ENCODE assay signal across 32 cellular contexts in the genomic region with DNA sequence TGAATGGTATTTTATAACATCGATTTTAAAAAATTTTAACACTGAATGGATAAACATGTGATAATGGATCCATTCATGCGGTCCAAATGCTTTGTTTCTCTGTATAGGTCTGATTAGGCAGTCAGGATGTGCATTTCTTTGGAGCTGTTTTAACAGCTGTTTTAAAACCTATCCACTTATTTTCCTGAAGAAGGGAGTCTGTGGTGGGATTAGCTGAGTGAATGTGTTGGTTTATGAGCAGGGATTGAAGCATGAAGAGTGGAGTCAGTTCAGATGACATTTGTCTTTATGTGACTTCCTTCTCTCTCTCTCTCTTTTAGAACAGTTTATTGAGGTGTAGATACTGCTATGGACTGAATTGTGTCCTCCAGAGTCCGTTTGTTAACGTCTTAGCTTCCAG. TPM values are rescaled to one million over a fixed set of nuclear protein-coding genes. Genes with fewer than 3 reads are reported as not detected.
"Had no signal": no experiment of that assay in that cellular context is flagged by ENCODE, and none has a peak within 500 bp of the region (broad histone marks: within the 10 kb centered on the region; RNA-seq: fewer than 3 reads in every experiment).

No MANE protein-coding gene starts in this region.

- DNase-seq: activated CD4-positive, alpha-beta T cell treated with anti-CD3 and anti-CD28 coated beads for 1 hour; activated CD4-positive, alpha-beta T cell treated with anti-CD3 and anti-CD28 coated beads for 4 hours; activated CD4-positive, alpha-beta T cell treated with anti-CD3 and anti-CD28 coated beads, Interleukin-2, amount 10 ng/mL, durations not matched to agents 7 days and 5 days; activated CD4-positive, alpha-beta T cell treated with anti-CD3 and anti-CD28 coated beads, Interleukin-2, amount 50 U/mL, for 4 hours; activated CD8-positive, alpha-beta memory T cell treated with anti-CD3 and anti-CD28 coated beads for 24 hours; activated CD8-positive, alpha-beta T cell treated with anti-CD3 and anti-CD28 coated beads for 36 hours; activated effector memory CD4-positive, alpha-beta T cell treated with anti-CD3 and anti-CD28 coated beads, Interleukin-2, amount 50 U/mL, for 16 hours; activated naive CD4-positive, alpha-beta T cell treated with anti-CD3 and anti-CD28 coated beads for 36 hours; activated naive CD8-positive, alpha-beta T cell treated with anti-CD3 and anti-CD28 coated beads, Interleukin-2, amount 10 ng/mL, durations not matched to agents 7 days and 5 days; activated T-cell treated with anti-CD3 and anti-CD28 coated beads, Interleukin-2, amount 50 U/mL, for 1 hour; activated T-cell treated with anti-CD3 and anti-CD28 coated beads, Interleukin-2, amount 50 U/mL, for 48 hours; central memory CD4-positive, alpha-beta T cell; cerebellar nuclear complex; dorsolateral prefrontal cortex; effector memory CD4-positive, alpha-beta T cell; endodermal cell; esophagus squamous epithelium; foreskin melanocyte; heart right ventricle; T-helper 2 cell had no signal

- H3K36me3 ChIP-seq: breast epithelium, cardiac muscle cell had no signal

- H3K9me3 Mint-ChIP-seq: activated CD4-positive, alpha-beta T cell treated with anti-CD3 and anti-CD28 coated beads, Interleukin-2, amount 10 ng/mL, durations not matched to agents 7 days and 5 days; activated CD8-positive, alpha-beta T cell treated with anti-CD3 and anti-CD28 coated beads for 36 hours; activated naive CD4-positive, alpha-beta T cell treated with anti-CD3 and anti-CD28 coated beads for 36 hours; activated naive CD4-positive, alpha-beta T cell treated with anti-CD3 and anti-CD28 coated beads, Interleukin-2, amount 50 U/mL, for 24 hours; activated T-helper 1 cell treated with anti-CD3 and anti-CD28 coated beads, Interleukin-12 subunit alpha, Interleukin-12 subunit beta, Interleukin-2, Interleukin-4 antibody, amounts not matched to agents 30 ng/mL and 10 ng/mL and 1 ng/mL, durations not matched to agents 14 hours and 24 hours and 36 hours; activated T-helper 2 cell treated with anti-CD3 and anti-CD28 coated beads, Interferon-gamma antibody, Interleukin-2, Interleukin-4, amounts not matched to agents 10 μg/mL and 5 μg/mL and 100 μg/mL, durations not matched to agents 14 hours and 24 hours and 36 hours; dendritic cell treated with granulocyte-macrophage colony-stimulating factor and Interleukin-4, amounts not matched to agents 40 ng/mL and 50 ng/mL, for 4 days had no signal

- H3K4me3 Mint-ChIP-seq: activated CD4-positive, alpha-beta T cell treated with anti-CD3 and anti-CD28 coated beads, Interleukin-2, amount 10 ng/mL, durations not matched to agents 7 days and 5 days; activated CD8-positive, alpha-beta T cell treated with anti-CD3 and anti-CD28 coated beads for 36 hours; activated naive CD4-positive, alpha-beta T cell treated with anti-CD3 and anti-CD28 coated beads for 36 hours; activated naive CD4-positive, alpha-beta T cell treated with anti-CD3 and anti-CD28 coated beads, Interleukin-2, amount 50 U/mL, for 24 hours; activated naive CD8-positive, alpha-beta T cell treated with anti-CD3 and anti-CD28 coated beads, Interleukin-2, amount 10 ng/mL, durations not matched to agents 7 days and 5 days; activated T-helper 1 cell treated with anti-CD3 and anti-CD28 coated beads, Interleukin-12 subunit alpha, Interleukin-12 subunit beta, Interleukin-2, Interleukin-4 antibody, amounts not matched to agents 30 ng/mL and 10 ng/mL and 1 ng/mL, durations not matched to agents 14 hours and 24 hours and 36 hours; brain; dendritic cell treated with granulocyte-macrophage colony-stimulating factor and Interleukin-4, amounts not matched to agents 40 ng/mL and 50 ng/mL, for 4 days; endodermal cell; WTC11 had no signal

- H3K27me3 Mint-ChIP-seq: dendritic cell treated with granulocyte-macrophage colony-stimulating factor and Interleukin-4, amounts not matched to agents 40 ng/mL and 50 ng/mL, for 4 days had no signal

- H3K4me1 Mint-ChIP-seq: activated CD4-positive, alpha-beta T cell treated with anti-CD3 and anti-CD28 coated beads, Interleukin-2, amount 10 ng/mL, durations not matched to agents 7 days and 5 days; activated naive CD4-positive, alpha-beta T cell treated with anti-CD3 and anti-CD28 coated beads, Interleukin-2, amount 50 U/mL, for 24 hours; activated naive CD8-positive, alpha-beta T cell treated with anti-CD3 and anti-CD28 coated beads, Interleukin-2, amount 10 ng/mL, durations not matched to agents 7 days and 5 days; endodermal cell; WTC11 had no signal

- H3K4me3 ChIP-seq: ascending aorta, breast epithelium, cardiac muscle cell, coronary artery, dorsolateral prefrontal cortex, esophagus squamous epithelium, gastroesophageal sphincter, heart right ventricle had no signal

- H3K4me1 ChIP-seq: ascending aorta, breast epithelium, esophagus squamous epithelium, gastroesophageal sphincter had no signal

- H3K27me3 ChIP-seq: ascending aorta, breast epithelium, cardiac muscle cell, dorsolateral prefrontal cortex, esophagus squamous epithelium, gastroesophageal sphincter, heart right ventricle had no signal

- H3K27ac Mint-ChIP-seq: activated CD4-positive, alpha-beta T cell treated with anti-CD3 and anti-CD28 coated beads, Interleukin-2, amount 10 ng/mL, durations not matched to agents 7 days and 5 days; activated CD8-positive, alpha-beta T cell treated with anti-CD3 and anti-CD28 coated beads for 36 hours; activated naive CD4-positive, alpha-beta T cell treated with anti-CD3 and anti-CD28 coated beads for 36 hours; activated naive CD4-positive, alpha-beta T cell treated with anti-CD3 and anti-CD28 coated beads, Interleukin-2, amount 50 U/mL, for 24 hours; activated naive CD8-positive, alpha-beta T cell treated with anti-CD3 and anti-CD28 coated beads, Interleukin-2, amount 10 ng/mL, durations not matched to agents 7 days and 5 days; activated T-helper 1 cell treated with anti-CD3 and anti-CD28 coated beads, Interleukin-12 subunit alpha, Interleukin-12 subunit beta, Interleukin-2, Interleukin-4 antibody, amounts not matched to agents 30 ng/mL and 10 ng/mL and 1 ng/mL, durations not matched to agents 14 hours and 24 hours and 36 hours; activated T-helper 2 cell treated with anti-CD3 and anti-CD28 coated beads, Interferon-gamma antibody, Interleukin-2, Interleukin-4, amounts not matched to agents 10 μg/mL and 5 μg/mL and 100 μg/mL, durations not matched to agents 14 hours and 24 hours and 36 hours; dendritic cell treated with granulocyte-macrophage colony-stimulating factor and Interleukin-4, amounts not matched to agents 40 ng/mL and 50 ng/mL, for 4 days; endodermal cell; WTC11 had no signal

- H3K36me3 Mint-ChIP-seq: activated naive CD8-positive, alpha-beta T cell treated with anti-CD3 and anti-CD28 coated beads, Interleukin-2, amount 10 ng/mL, durations not matched to agents 7 days and 5 days had no signal

- H3K9me3 ChIP-seq: ascending aorta, breast epithelium, esophagus squamous epithelium, gastroesophageal sphincter, heart right ventricle had no signal

- H3K27ac ChIP-seq: breast epithelium, cardiac muscle cell, coronary artery, dorsolateral prefrontal cortex, esophagus squamous epithelium, gastroesophageal sphincter, VCaP had no signal

RNA-seq across cellular contexts. Expression of gene GLT8D2, which starts 37.7 kb away (rescaled TPM):
- total RNA-seq: activated CD4-positive, alpha-beta T cell treated with anti-CD3 and anti-CD28 coated beads, Interleukin-2, amount 10 ng/mL, durations not matched to agents 7 days and 5 days; activated CD8-positive, alpha-beta T cell treated with anti-CD3 and anti-CD28 coated beads for 36 hours; activated naive CD4-positive, alpha-beta T cell treated with anti-CD3 and anti-CD28 coated beads for 36 hours; activated naive CD8-positive, alpha-beta T cell treated with anti-CD3 and anti-CD28 coated beads, Interleukin-2, amount 10 ng/mL, durations not matched to agents 7 days and 5 days had no signal
